In the genomic region with DNA sequence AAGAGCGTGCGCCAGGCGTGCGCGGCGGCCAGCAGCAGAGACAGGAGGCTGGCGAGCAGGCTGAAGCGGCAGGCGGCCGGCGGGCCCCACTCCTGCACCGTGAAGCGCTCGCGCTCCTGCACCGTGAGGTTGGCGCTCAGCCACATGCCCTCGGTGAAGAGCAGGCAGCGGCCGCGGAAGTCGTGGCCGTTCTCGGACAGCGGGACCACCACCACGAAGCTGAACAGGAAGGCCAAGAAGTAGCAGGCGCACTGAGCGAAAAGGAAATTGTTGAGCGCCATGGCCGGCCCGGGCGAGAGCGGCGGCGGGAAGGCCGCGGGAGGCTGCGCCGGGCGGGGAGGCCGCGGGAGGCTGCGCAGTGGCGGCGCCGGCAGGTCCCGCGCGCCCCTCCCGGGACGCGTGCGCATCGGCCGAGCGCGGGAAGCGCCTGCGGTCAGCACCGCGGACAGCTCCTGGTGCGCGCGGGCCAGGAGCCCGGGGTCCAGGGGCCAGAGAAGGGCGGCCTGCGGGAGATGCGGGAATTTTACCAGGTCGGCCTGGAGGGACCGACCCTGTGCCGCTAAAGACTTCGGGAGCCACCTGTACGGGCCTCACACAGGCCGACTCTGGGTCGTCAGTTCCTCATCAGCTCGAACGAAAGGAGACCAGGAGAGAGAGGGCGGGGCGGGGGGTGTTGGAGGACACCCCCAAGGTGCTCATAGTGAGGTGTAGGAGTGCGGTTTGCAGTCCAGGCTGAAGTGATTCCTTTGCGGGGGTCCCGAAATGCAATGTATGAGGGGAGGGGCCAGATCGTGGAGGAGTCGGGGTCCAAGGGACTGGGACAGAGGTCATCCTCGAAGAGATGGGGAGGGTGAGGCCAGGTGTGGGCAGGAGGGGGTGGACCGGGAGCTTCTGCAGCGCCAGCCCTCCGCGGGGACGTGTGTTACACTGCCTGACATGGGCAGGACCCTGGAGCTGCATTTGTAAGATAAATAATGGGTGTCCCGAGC, we compare ENCODE assay signal across 10 cellular contexts. TPM values are rescaled to one million over a fixed set of nuclear protein-coding genes. Genes with fewer than 3 reads are reported as not detected.
A peak's percentile ranks its signal among the peaks of the same experiment; 100 is the strongest.
DNase-seq lines count a peak whose midpoint lies in the region; ATAC-seq and TF ChIP-seq lines count a peak whose summit lies in the region.
"Had no signal": no experiment of that assay in that cellular context is flagged by ENCODE, and none has a peak within 500 bp of the region (broad histone marks: within the 10 kb centered on the region; RNA-seq: fewer than 3 reads in every experiment).

A gene (minus strand): TSS at position 312 of the 989 bp plus-strand sequence. CDS start 31 bp downstream, at position 281.

- TF ChIP-seq CTCF in HCT116 (IDR thresholded peaks at IDR 0.05 in 2 of 3, conservative IDR thresholded peaks at IDR 0.05 in 1 of 3; ENCODE audit: borderline replicate concordance in 1 of 3, insufficient read depth in 1 of 3, low read depth in 2 of 3, low read length in 2 of 3) (no peak), RWPE1 (conservative IDR thresholded peaks at IDR 0.05; ENCODE audit: low read depth) (no peak), cardiac muscle cell (IDR thresholded peaks at IDR 0.05; ENCODE audit: low read depth, low read length) (no peak)

- H3K9me3 ChIP-seq in HCT116 (ENCODE audit: control insufficient read depth in 1 of 2, insufficient read depth in 1 of 2, low read depth in 1 of 2, low read length in 2 of 2): no peaks in the 10 kb centered on the region
- H3K9me3 ChIP-seq in cardiac muscle cell (ENCODE audit: low read depth): no peaks in the 10 kb centered on the region
- H3K9me3 ChIP-seq: upper lobe of left lung had no signal

- no peak for ATAC-seq in HCT116
- ATAC-seq in HG02884 (IDR thresholded peaks at IDR 0.05; ENCODE audit: unreplicated experiment): no peak
- no peak for ATAC-seq in activated CD4-positive, CD25-positive, alpha-beta regulatory T cell treated with anti-CD3 and anti-CD28 coated beads, Interleukin-2, amount 50 U/mL, for 24 hours

- no peaks in the 10 kb centered on the region for H3K36me3 ChIP-seq in HCT116 (ENCODE audit: control insufficient read depth in 1 of 2, insufficient read depth in 2 of 2, low read length in 2 of 2)
- H3K36me3 ChIP-seq in cardiac muscle cell: no peaks in the 10 kb centered on the region
- no peaks in the 10 kb centered on the region for H3K36me3 ChIP-seq in rectal smooth muscle tissue (ENCODE audit: control insufficient read depth, insufficient read depth, low read length)
- H3K36me3 ChIP-seq: upper lobe of left lung had no signal

- no peaks in the 10 kb centered on the region for H3K79me2 ChIP-seq in HCT116 (ENCODE audit: insufficient read depth, low read length)

- no peak within 1 kb of the TSS for H3K27ac ChIP-seq in HCT116 (ENCODE audit: low read depth, low read length)
- H3K27ac ChIP-seq in RWPE1: no peak within 1 kb of the TSS
- H3K27ac ChIP-seq in cardiac muscle cell: no peak within 1 kb of the TSS
- H3K27ac ChIP-seq in rectal smooth muscle tissue (ENCODE audit: low read depth, low read length): no peak within 1 kb of the TSS
- H3K27ac ChIP-seq: upper lobe of left lung had no signal

- H3K4me3 ChIP-seq in HCT116 (replicated peaks in 1 of 2; ENCODE audit: low read depth in 1 of 2, low read length in 2 of 2): no peak within 1 kb of the TSS
- peak within 1 kb of the TSS; percentile 31 for H3K4me3 ChIP-seq in cardiac muscle cell
- peak within 1 kb of the TSS; percentile 31 for H3K4me3 ChIP-seq in rectal smooth muscle tissue (ENCODE audit: low read length)
- H3K4me3 ChIP-seq: lung had no signal

- POLR2A ChIA-PET in HCT116 (lab: Charles Lee): no interaction called here
- POLR2A ChIA-PET in RWPE1 (lab: Yijun Ruan, JAX; ENCODE audit: low non-redundant PET): no interaction called here

- H3K4me2 ChIP-seq in HCT116 (ENCODE audit: low read length): no peak within 1 kb of the TSS

- H3K27me3 ChIP-seq in HCT116 (ENCODE audit: insufficient read depth, low read length) (0 out of 2 replicates have a peak, but pooled peaks cover 16% of the 10 kb centered on the region), cardiac muscle cell (peaks cover 68% of the 10 kb centered on the region), rectal smooth muscle tissue (ENCODE audit: control insufficient read depth, insufficient read depth, low read length) (peaks cover 20% of the 10 kb centered on the region)

- H3K9ac ChIP-seq in HCT116 (ENCODE audit: low read length) (no peak within 1 kb of the TSS), rectal smooth muscle tissue (ENCODE audit: low read length) (no peak within 1 kb of the TSS)

- H2AFZ ChIP-seq in HCT116 (ENCODE audit: low read depth, low read length, poor library complexity, severe bottlenecking): no peak within 1 kb of the TSS

- no TSS peak for BruUV-seq in HCT116 (replicated peaks; lab: Mats Ljungman, UMichigan)

- H3K4me1 ChIP-seq in HCT116 (ENCODE audit: control insufficient read depth in 1 of 2, insufficient read depth in 2 of 2, low read length in 2 of 2): no peaks in the 10 kb centered on the region
- no peaks in the 10 kb centered on the region for H3K4me1 ChIP-seq in cardiac muscle cell (ENCODE audit: low read depth)
- H3K4me1 ChIP-seq in rectal smooth muscle tissue (ENCODE audit: control insufficient read depth, insufficient read depth, low read length): no peaks in the 10 kb centered on the region

- no peaks in the 10 kb centered on the region for H4K20me1 ChIP-seq in HCT116 (ENCODE audit: insufficient read depth)

- no peak for TF ChIP-seq RAD21 in HCT116 (IDR thresholded peaks at IDR 0.05; ENCODE audit: low read depth)

- intact Hi-C loops in HCT116 (cut with micrococcal nuclease): no loop called here

- H3K9me2 ChIP-seq in HCT116 (ENCODE audit: insufficient read depth): no peaks in the 10 kb centered on the region

- DNase-seq in HCT116 (ENCODE audit: low read depth, low spot score) (no peak), RWPE1 (ENCODE audit: low spot score) (peak; percentile 46), cardiac muscle cell (ENCODE audit: low read depth in 1 of 2, low spot score in 1 of 2) (peak; percentile 32 to 89), NCI-H2029 treated with DMSO at 0.1 percent for 48 hours (lab: John Stamatoyannopoulos, UW) (no peak)
- DNase-seq in stimulated activated CD4-positive, alpha-beta T cell treated with anti-CD3 and anti-CD28 coated beads, Interleukin-4, amount 100 ng/mL, for 24 hours: no peak

- no peak for TF ChIP-seq POLR2A in HCT116 (IDR thresholded peaks at IDR 0.05; ENCODE audit: borderline replicate concordance, extremely low read depth, insufficient read depth, insufficient read length)

- RAD21 ChIA-PET in HCT116 (lab: Charles Lee; ENCODE audit: low non-redundant PET in 1 of 2, low total read pairs in 2 of 2, uncharacterized antibody in 2 of 2, unreplicated experiment in 2 of 2): no interaction called here

- CTCF ChIA-PET in HCT116 (lab: Charles Lee): no interaction called here
- CTCF ChIA-PET in RWPE1 (lab: Yijun Ruan, JAX): interaction anchor here (0.8 kb wide), 1 partner anchor 27 kb away, joined by 4 read pairs; no protein-coding TSS in a partner anchor

TF ChIP-seq in HCT116, 20 proteins besides CTCF, POLR2A, EP300 and RAD21:
- TF ChIP-seq SIN3A (IDR thresholded peaks at IDR 0.05; ENCODE audit: low read depth) (no peak), FOSL1 (IDR thresholded peaks at IDR 0.05; ENCODE audit: low read depth) (no peak)
- TF ChIP-seq, protein P1, sequence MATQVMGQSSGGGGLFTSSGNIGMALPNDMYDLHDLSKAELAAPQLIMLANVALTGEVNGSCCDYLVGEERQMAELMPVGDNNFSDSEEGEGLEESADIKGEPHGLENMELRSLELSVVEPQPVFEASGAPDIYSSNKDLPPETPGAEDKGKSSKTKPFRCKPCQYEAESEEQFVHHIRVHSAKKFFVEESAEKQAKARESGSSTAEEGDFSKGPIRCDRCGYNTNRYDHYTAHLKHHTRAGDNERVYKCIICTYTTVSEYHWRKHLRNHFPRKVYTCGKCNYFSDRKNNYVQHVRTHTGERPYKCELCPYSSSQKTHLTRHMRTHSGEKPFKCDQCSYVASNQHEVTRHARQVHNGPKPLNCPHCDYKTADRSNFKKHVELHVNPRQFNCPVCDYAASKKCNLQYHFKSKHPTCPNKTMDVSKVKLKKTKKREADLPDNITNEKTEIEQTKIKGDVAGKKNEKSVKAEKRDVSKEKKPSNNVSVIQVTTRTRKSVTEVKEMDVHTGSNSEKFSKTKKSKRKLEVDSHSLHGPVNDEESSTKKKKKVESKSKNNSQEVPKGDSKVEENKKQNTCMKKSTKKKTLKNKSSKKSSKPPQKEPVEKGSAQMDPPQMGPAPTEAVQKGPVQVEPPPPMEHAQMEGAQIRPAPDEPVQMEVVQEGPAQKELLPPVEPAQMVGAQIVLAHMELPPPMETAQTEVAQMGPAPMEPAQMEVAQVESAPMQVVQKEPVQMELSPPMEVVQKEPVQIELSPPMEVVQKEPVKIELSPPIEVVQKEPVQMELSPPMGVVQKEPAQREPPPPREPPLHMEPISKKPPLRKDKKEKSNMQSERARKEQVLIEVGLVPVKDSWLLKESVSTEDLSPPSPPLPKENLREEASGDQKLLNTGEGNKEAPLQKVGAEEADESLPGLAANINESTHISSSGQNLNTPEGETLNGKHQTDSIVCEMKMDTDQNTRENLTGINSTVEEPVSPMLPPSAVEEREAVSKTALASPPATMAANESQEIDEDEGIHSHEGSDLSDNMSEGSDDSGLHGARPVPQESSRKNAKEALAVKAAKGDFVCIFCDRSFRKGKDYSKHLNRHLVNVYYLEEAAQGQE (IDR thresholded peaks at IDR 0.05; ENCODE audit: low read depth): peak; percentile 50

RNA-seq across cellular contexts. Expression of the gene that starts here (rescaled TPM):
- total RNA-seq in HCT116 (2021; ENCODE audit: unreplicated experiment) (not detected), cardiac muscle cell (3.6 and 6.9 TPM in 2 replicates)
- not detected in 2 replicates for polyA plus RNA-seq in HCT116 (2012)
- polyA plus RNA-seq in cardiac muscle cell: 4.7 and 8.6 TPM in 2 replicates
- total RNA-seq: upper lobe of left lung had no signal

Comparison
In these comparisons a context has a peak if more than half of its experiments do, and no peak if none do; other contexts are left out.
1. DNase-seq: peak in RWPE1 (single experiment) and cardiac muscle cell (2 of 2); none in HCT116 (single experiment), stimulated activated CD4-positive, alpha-beta T cell treated with anti-CD3 and anti-CD28 coated beads, Interleukin-4, amount 100 ng/mL, for 24 hours (single experiment) and NCI-H2029 treated with DMSO at 0.1 percent for 48 hours (single experiment).
2. H3K4me3 ChIP-seq: peak in cardiac muscle cell (single experiment) and rectal smooth muscle tissue (single experiment); none in HCT116 (0 of 2).